ENCODE assay signal across 8 cellular contexts in the genomic region with DNA sequence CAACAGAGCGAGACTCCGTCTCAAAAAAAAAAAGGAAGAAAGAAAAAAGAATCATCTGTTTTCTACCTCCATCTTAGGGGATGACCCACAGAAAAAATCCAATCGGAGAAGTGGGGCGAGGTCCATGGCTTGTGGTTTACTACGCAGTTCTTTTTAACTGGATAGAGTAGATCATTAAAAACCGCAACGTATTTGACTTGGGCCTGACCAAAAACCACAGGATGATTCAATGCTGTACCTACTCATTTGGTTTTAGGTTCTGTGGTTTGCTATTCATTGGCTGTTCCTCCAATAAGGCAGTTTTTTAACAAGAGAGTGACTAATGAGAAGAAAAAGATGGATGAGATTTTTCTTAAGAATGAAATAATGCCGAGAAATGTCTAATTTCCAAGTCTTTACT.
DNase-seq lines count a peak whose midpoint lies in the region; ATAC-seq lines count a peak whose summit lies in the region.

No MANE protein-coding gene starts in this region.

- peaks cover 5 to 7% of the 10 kb centered on the region in 2 donors for H3K4me1 Mint-ChIP-seq in stimulated activated naive B cell treated with anti-CD40 and anti-IgM and Interleukin-4, amounts not matched to agents 10 μg/mL and 1 μg/mL and 100 μg/mL, for 72 hours

- DNase-seq in activated T-cell treated with anti-CD3 and anti-CD28 coated beads, Interleukin-2, amount 50 U/mL, for 48 hours, result peak; percentile 22 to 23
- DNase-seq in activated T-cell treated with anti-CD3 and anti-CD28 coated beads for 4 hours, result no peak
- DNase-seq in RKO (ENCODE audit: low spot score), result peak; percentile 86
- peak; percentile 7 for DNase-seq in stimulated activated naive B cell treated with anti-CD40 and anti-IgM and Interleukin-4, amounts not matched to agents 10 μg/mL and 1 μg/mL and 100 μg/mL, for 72 hours
- DNase-seq in OCI-M2 (lab: John Stamatoyannopoulos, UW; ENCODE audit: unreplicated experiment), result no peak
- DNase-seq in NCI-H774 (lab: John Stamatoyannopoulos, UW), result no peak
- no peak for DNase-seq in SHP77 (lab: John Stamatoyannopoulos, UW)

- no peak overlapping the region for H3K27ac Mint-ChIP-seq in stimulated activated naive B cell treated with anti-CD40 and anti-IgM and Interleukin-4, amounts not matched to agents 10 μg/mL and 1 μg/mL and 100 μg/mL, for 72 hours

- peaks cover 1 to 3% of the 10 kb centered on the region in 2 donors for H3K36me3 Mint-ChIP-seq in stimulated activated naive B cell treated with anti-CD40 and anti-IgM and Interleukin-4, amounts not matched to agents 10 μg/mL and 1 μg/mL and 100 μg/mL, for 72 hours

- H3K27me3 Mint-ChIP-seq in stimulated activated naive B cell treated with anti-CD40 and anti-IgM and Interleukin-4, amounts not matched to agents 10 μg/mL and 1 μg/mL and 100 μg/mL, for 72 hours, result peaks cover 3 to 11% of the 10 kb centered on the region in 2 donors

- peak; percentile 94 for ATAC-seq in HG02938 (IDR thresholded peaks at IDR 0.05; ENCODE audit: unreplicated experiment)
- peak; percentile 76 to 88 for ATAC-seq in stimulated activated naive B cell treated with anti-CD40 and anti-IgM and Interleukin-4, amounts not matched to agents 10 μg/mL and 1 μg/mL and 100 μg/mL, for 72 hours (replicated peaks)

- H3K9me3 Mint-ChIP-seq in stimulated activated naive B cell treated with anti-CD40 and anti-IgM and Interleukin-4, amounts not matched to agents 10 μg/mL and 1 μg/mL and 100 μg/mL, for 72 hours, result no peaks in the 10 kb centered on the region

- H3K4me3 Mint-ChIP-seq in stimulated activated naive B cell treated with anti-CD40 and anti-IgM and Interleukin-4, amounts not matched to agents 10 μg/mL and 1 μg/mL and 100 μg/mL, for 72 hours, result no peak overlapping the region

Comparison
In these comparisons a context has a peak if more than half of its experiments do, and no peak if none do; other contexts are left out.
1. DNase-seq: peak in activated T-cell treated with anti-CD3 and anti-CD28 coated beads, Interleukin-2, amount 50 U/mL, for 48 hours (2 of 2), RKO (single experiment) and stimulated activated naive B cell treated with anti-CD40 and anti-IgM and Interleukin-4, amounts not matched to agents 10 μg/mL and 1 μg/mL and 100 μg/mL, for 72 hours (single experiment); none in activated T-cell treated with anti-CD3 and anti-CD28 coated beads for 4 hours (single experiment), OCI-M2 (single experiment), NCI-H774 (single experiment) and SHP77 (0 of 2).